Comparison of ENCODE assay signal across 9 cellular contexts in genomic region chr13:107866007-107866665, GRCh38.
DNase-seq lines count a peak whose midpoint lies in the region; ATAC-seq and TF ChIP-seq lines count a peak whose summit lies in the region.
"Had no signal": no experiment of that assay in that cellular context is flagged by ENCODE, and none has a peak within 500 bp of the region (broad histone marks: within the 10 kb centered on the region; RNA-seq: fewer than 3 reads in every experiment).

No MANE protein-coding gene starts in this region.

- ATAC-seq in WTC11, result peak; percentile 20

- CTCF ChIA-PET in WTC11 (lab: Charles Lee), result no interaction called here

- no peak overlapping the region for H3K27ac Mint-ChIP-seq in activated T-cell treated with anti-CD3 and anti-CD28 coated beads, Interleukin-2, amount 50 U/mL, for 24 hours
- no peak overlapping the region for H3K27ac Mint-ChIP-seq in WTC11
- no peak overlapping the region for H3K27ac Mint-ChIP-seq in CD14-positive monocyte
- H3K27ac Mint-ChIP-seq: T-helper 1 cell treated with Interleukin-12 subunit alpha and Interleukin-12 subunit beta and Interleukin-4 antibody, amounts not matched to agents 30 μg/mL and 1 μg/mL, for 36 hours had no signal

- H3K27me3 ChIP-seq in spleen (replicated peaks in 1 of 7) (peaks cover 4 to 71% (median 36%) of the 10 kb centered on the region in 7 donors), colonic mucosa (peaks cover 25% of the 10 kb centered on the region)

- H3K4me3 Mint-ChIP-seq in activated T-cell treated with anti-CD3 and anti-CD28 coated beads, Interleukin-2, amount 50 U/mL, for 24 hours, result peak overlapping the region; percentile 46
- H3K4me3 Mint-ChIP-seq in WTC11 (peak overlapping the region; percentile 92), CD14-positive monocyte (peak overlapping the region in 1 of 2 donors; percentile 73)
- H3K4me3 Mint-ChIP-seq: T-helper 1 cell treated with Interleukin-12 subunit alpha and Interleukin-12 subunit beta and Interleukin-4 antibody, amounts not matched to agents 30 μg/mL and 1 μg/mL, for 36 hours had no signal

- no peak for DNase-seq in activated T-cell treated with anti-CD3 and anti-CD28 coated beads, Interleukin-2, amount 50 U/mL, for 24 hours
- DNase-seq in activated T-cell treated with anti-CD3 and anti-CD28 coated beads, Interleukin-2, amount 50 U/mL, for 1 hour, result no peak
- peak; percentile 47 for DNase-seq in WTC11 (ENCODE audit: low spot score)
- DNase-seq in hypothalamus (lab: John Stamatoyannopoulos, UW), result peak in 41 of 51 donors; percentile 1 to 78 (median 31)
- no peak for DNase-seq in spleen
- no peak for DNase-seq in colonic mucosa
- DNase-seq in CD14-positive monocyte (ENCODE audit: low spot score), result no peak
- DNase-seq in NK-92 treated with Interleukin-12 subunit alpha and Interleukin-12 subunit beta, amount 100 ng/mL, for 24 hours (lab: John Stamatoyannopoulos, UW), result no peak

- H3K4me3 ChIP-seq in spleen (peak overlapping the region in 6 of 8 donors; percentile 7 to 56 (median 22)), colonic mucosa (no peak overlapping the region)

- peaks cover 0 to 29% (median 14%) of the 10 kb centered on the region in 6 donors for H3K4me1 ChIP-seq in spleen
- H3K4me1 ChIP-seq in colonic mucosa, result no peaks in the 10 kb centered on the region

- no peak overlapping the region for H3K9ac ChIP-seq in colonic mucosa (ENCODE audit: low read depth in 2 of 2, low read length in 2 of 2)

- TF ChIP-seq POLR2A in spleen (IDR thresholded peaks at IDR 0.05), result no peak

- H3K27ac ChIP-seq in spleen (no peak overlapping the region), colonic mucosa (no peak overlapping the region)

- 2 to 10% (median 4%) methylated on average over 41 to 51 of the region's 51 CpGs for WGBS in spleen, 5 donors

- H3K36me3 ChIP-seq in spleen (no peaks in the 10 kb centered on the region), colonic mucosa (no peaks in the 10 kb centered on the region)

- POLR2A ChIA-PET in WTC11 (lab: Charles Lee), result no interaction called here

- H3K9me3 Mint-ChIP-seq in activated T-cell treated with anti-CD3 and anti-CD28 coated beads, Interleukin-2, amount 50 U/mL, for 24 hours, result peaks cover 6% of the 10 kb centered on the region
- no peaks in the 10 kb centered on the region for H3K9me3 Mint-ChIP-seq in WTC11
- H3K9me3 Mint-ChIP-seq in CD14-positive monocyte, result peaks cover 0 to 17% (median 9%) of the 10 kb centered on the region in 7 donors

- peaks cover 59% of the 10 kb centered on the region for H3K27me3 Mint-ChIP-seq in activated T-cell treated with anti-CD3 and anti-CD28 coated beads, Interleukin-2, amount 50 U/mL, for 24 hours
- peaks cover 53% of the 10 kb centered on the region for H3K27me3 Mint-ChIP-seq in WTC11 (ENCODE audit: low read depth)
- peaks cover 51 to 63% (median 51%) of the 10 kb centered on the region in 3 donors for H3K27me3 Mint-ChIP-seq in CD14-positive monocyte (ENCODE audit: low read depth in 3 of 3)

- intact Hi-C loops in spleen (cut with DNase I; ENCODE audit: low total_unique reads), result no loop called here
- intact Hi-C loops in colonic mucosa (cut with DNase I), result no loop called here
- intact Hi-C loops in CD14-positive monocyte (cut with micrococcal nuclease), result no loop called here

- H3K9me3 ChIP-seq in spleen (no peaks in the 10 kb centered on the region), colonic mucosa (no peaks in the 10 kb centered on the region)

- TF ChIP-seq CTCF in WTC11 (IDR thresholded peaks at IDR 0.05) (no peak), spleen (IDR thresholded peaks at IDR 0.05 in 8 of 11, conservative IDR thresholded peaks at IDR 0.05 in 3 of 11) (no peak), colonic mucosa (IDR thresholded peaks at IDR 0.05) (no peak), CD14-positive monocyte (IDR thresholded peaks at IDR 0.05) (no peak)

- peaks cover 9% of the 10 kb centered on the region for H3K4me1 Mint-ChIP-seq in activated T-cell treated with anti-CD3 and anti-CD28 coated beads, Interleukin-2, amount 50 U/mL, for 24 hours (ENCODE audit: low read depth)
- H3K4me1 Mint-ChIP-seq in WTC11, result peaks cover 16% of the 10 kb centered on the region
- no peaks in the 10 kb centered on the region for H3K4me1 Mint-ChIP-seq in CD14-positive monocyte

- no peaks in the 10 kb centered on the region for H3K36me3 Mint-ChIP-seq in activated T-cell treated with anti-CD3 and anti-CD28 coated beads, Interleukin-2, amount 50 U/mL, for 24 hours (ENCODE audit: low read depth)
- H3K36me3 Mint-ChIP-seq in WTC11 (no peaks in the 10 kb centered on the region), CD14-positive monocyte (no peaks in the 10 kb centered on the region)

TF ChIP-seq in WTC11, 78 proteins besides CTCF, POLR2A, EP300 and RAD21:
- TF ChIP-seq KAT7 (CRISPR knock-in tag; IDR thresholded peaks at IDR 0.05; ENCODE audit: borderline replicate concordance), result 0 out of 2 replicates have a peak, but pooled peaks have one; percentile 55
- TF ChIP-seq, protein P1, sequence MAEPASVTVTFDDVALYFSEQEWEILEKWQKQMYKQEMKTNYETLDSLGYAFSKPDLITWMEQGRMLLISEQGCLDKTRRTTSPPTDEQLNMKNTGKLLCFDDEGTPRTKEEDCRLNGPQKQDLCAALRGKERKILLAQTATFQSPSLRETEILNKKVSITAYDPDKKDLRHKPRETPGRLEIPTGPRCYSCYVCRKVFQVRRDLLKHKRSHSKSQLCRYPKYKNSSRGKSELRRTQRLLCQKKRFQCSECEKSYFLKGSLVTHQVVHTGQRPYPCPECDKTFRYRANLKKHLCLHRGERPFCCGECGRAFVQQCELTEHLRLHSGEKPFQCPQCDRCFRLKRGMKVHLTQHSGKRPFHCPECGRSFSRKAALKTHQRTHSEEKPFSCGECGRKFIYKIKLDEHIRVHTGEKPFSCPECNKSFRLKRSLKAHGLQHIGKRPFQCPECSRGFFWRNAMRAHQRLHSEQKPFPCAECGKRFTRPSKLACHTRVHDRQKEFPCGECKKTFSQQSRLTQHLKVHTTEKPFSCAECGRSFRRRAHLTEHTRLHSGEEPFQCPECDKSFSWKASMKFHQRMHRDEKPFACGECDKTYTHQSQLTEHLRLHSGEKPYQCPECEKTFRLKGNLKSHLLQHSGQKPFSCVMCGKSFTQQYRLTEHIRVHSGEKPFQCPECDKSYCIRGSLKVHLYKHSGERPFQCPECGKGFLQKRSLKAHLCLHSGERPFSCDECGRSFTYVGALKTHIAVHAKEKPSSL (CRISPR knock-in tag; conservative IDR thresholded peaks at IDR 0.05), result no peak
- TF ChIP-seq, protein P2, sequence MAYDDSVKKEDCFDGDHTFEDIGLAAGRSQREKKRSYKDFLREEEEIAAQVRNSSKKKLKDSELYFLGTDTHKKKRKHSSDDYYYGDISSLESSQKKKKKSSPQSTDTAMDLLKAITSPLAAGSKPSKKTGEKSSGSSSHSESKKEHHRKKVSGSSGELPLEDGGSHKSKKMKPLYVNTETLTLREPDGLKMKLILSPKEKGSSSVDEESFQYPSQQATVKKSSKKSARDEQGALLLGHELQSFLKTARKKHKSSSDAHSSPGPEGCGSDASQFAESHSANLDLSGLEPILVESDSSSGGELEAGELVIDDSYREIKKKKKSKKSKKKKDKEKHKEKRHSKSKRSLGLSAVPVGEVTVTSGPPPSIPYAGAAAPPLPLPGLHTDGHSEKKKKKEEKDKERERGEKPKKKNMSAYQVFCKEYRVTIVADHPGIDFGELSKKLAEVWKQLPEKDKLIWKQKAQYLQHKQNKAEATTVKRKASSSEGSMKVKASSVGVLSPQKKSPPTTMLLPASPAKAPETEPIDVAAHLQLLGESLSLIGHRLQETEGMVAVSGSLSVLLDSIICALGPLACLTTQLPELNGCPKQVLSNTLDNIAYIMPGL (CRISPR knock-in tag; IDR thresholded peaks at IDR 0.05), result peak; percentile 61; the same call in 1 of the 2 replicates
- TF ChIP-seq, protein P3, sequence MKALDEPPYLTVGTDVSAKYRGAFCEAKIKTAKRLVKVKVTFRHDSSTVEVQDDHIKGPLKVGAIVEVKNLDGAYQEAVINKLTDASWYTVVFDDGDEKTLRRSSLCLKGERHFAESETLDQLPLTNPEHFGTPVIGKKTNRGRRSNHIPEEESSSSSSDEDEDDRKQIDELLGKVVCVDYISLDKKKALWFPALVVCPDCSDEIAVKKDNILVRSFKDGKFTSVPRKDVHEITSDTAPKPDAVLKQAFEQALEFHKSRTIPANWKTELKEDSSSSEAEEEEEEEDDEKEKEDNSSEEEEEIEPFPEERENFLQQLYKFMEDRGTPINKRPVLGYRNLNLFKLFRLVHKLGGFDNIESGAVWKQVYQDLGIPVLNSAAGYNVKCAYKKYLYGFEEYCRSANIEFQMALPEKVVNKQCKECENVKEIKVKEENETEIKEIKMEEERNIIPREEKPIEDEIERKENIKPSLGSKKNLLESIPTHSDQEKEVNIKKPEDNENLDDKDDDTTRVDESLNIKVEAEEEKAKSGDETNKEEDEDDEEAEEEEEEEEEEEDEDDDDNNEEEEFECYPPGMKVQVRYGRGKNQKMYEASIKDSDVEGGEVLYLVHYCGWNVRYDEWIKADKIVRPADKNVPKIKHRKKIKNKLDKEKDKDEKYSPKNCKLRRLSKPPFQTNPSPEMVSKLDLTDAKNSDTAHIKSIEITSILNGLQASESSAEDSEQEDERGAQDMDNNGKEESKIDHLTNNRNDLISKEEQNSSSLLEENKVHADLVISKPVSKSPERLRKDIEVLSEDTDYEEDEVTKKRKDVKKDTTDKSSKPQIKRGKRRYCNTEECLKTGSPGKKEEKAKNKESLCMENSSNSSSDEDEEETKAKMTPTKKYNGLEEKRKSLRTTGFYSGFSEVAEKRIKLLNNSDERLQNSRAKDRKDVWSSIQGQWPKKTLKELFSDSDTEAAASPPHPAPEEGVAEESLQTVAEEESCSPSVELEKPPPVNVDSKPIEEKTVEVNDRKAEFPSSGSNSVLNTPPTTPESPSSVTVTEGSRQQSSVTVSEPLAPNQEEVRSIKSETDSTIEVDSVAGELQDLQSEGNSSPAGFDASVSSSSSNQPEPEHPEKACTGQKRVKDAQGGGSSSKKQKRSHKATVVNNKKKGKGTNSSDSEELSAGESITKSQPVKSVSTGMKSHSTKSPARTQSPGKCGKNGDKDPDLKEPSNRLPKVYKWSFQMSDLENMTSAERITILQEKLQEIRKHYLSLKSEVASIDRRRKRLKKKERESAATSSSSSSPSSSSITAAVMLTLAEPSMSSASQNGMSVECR (CRISPR knock-in tag; IDR thresholded peaks at IDR 0.05; ENCODE audit: borderline replicate concordance), result 0 out of 2 replicates have a peak, but pooled peaks have one; percentile 61

Comparison
In these comparisons a context has a peak if more than half of its experiments do, and no peak if none do; other contexts are left out.
1. DNase-seq: peak in WTC11 (single experiment) and hypothalamus (41 of 51); none in activated T-cell treated with anti-CD3 and anti-CD28 coated beads, Interleukin-2, amount 50 U/mL, for 24 hours (single experiment), activated T-cell treated with anti-CD3 and anti-CD28 coated beads, Interleukin-2, amount 50 U/mL, for 1 hour (single experiment), spleen (single experiment), colonic mucosa (single experiment), CD14-positive monocyte (single experiment) and NK-92 treated with Interleukin-12 subunit alpha and Interleukin-12 subunit beta, amount 100 ng/mL, for 24 hours (single experiment).